In genomic region chr7:111986601-111987000, GRCh38 we compare ENCODE assay signal across 16 cellular contexts.
DNase-seq lines count a peak whose midpoint lies in the region; ATAC-seq and TF ChIP-seq lines count a peak whose summit lies in the region.
"Had no signal": no experiment of that assay in that cellular context is flagged by ENCODE, and none has a peak within 500 bp of the region (broad histone marks: within the 10 kb centered on the region; RNA-seq: fewer than 3 reads in every experiment).

No MANE protein-coding gene starts in this region.

- peaks cover 0 to 7% (median 5%) of the 10 kb centered on the region in 3 donors for H3K27me3 Mint-ChIP-seq in CD14-positive monocyte (ENCODE audit: low read depth in 3 of 3)

- H3K4me3 ChIP-seq in ACC112 (ENCODE audit: low read depth, low read length) (peak overlapping the region; percentile 49), brain microvascular endothelial cell (ENCODE audit: low read depth, low read length) (no peak overlapping the region), neutrophil (ENCODE audit: low read depth in 1 of 2, low read length in 1 of 2) (no peak overlapping the region)
- H3K4me3 ChIP-seq: BLaER1 had no signal

- peak overlapping the region; percentile 97 to 99 (median 98) for H3K27ac Mint-ChIP-seq in CD14-positive monocyte

- H3K4me1 ChIP-seq in ACC112 (ENCODE audit: control insufficient read depth, insufficient read depth, low read length, unreplicated experiment) (peaks cover 22% of the 10 kb centered on the region), neutrophil (ENCODE audit: control insufficient read depth in 1 of 2, insufficient read depth in 1 of 2, low read depth in 1 of 2, low read length in 1 of 2) (peaks cover 16 to 17% of the 10 kb centered on the region in 2 experiments)

- intact Hi-C loops in CD14-positive monocyte (cut with micrococcal nuclease) = loop anchor here (2.0 to 10.0 kb wide), 4 partner anchors 94 to 221 kb away; partner anchors contain the start of genes DOCK4 (in 2 of the 2) and ZNF277 (in 2 of the 2)

- H3K4me3 Mint-ChIP-seq in CD14-positive monocyte = peak overlapping the region in 1 of 2 donors; percentile 52

- H3K36me3 Mint-ChIP-seq in CD14-positive monocyte = peaks cover 6 to 11% of the 10 kb centered on the region in 2 donors

- H3K27me3 ChIP-seq in ACC112 (ENCODE audit: insufficient read depth, low read length) (no peaks in the 10 kb centered on the region), brain microvascular endothelial cell (replicated peaks) (no peaks in the 10 kb centered on the region), neutrophil (no peaks in the 10 kb centered on the region)
- H3K27me3 ChIP-seq: BLaER1 had no signal

- H2AFZ ChIP-seq in ACC112 (ENCODE audit: low read length, unreplicated experiment) = no peak overlapping the region

- H3K27ac ChIP-seq in ACC112 (ENCODE audit: low read depth, low read length) (peak overlapping the region; percentile 79), brain microvascular endothelial cell (peak overlapping the region; percentile 4), neutrophil (peak overlapping the region; percentile 82)
- H3K27ac ChIP-seq: BLaER1 had no signal

- DNase-seq in CD14-positive monocyte (ENCODE audit: low spot score) = no peak
- DNase-seq in brain microvascular endothelial cell = no peak
- DNase-seq in GF-D8 (lab: John Stamatoyannopoulos, UW) = no peak
- DNase-seq: DMS153, Karpas-422, NCI-H1417 treated with DMSO at 0.1 percent for 48 hours, NCI-H2029, NCI-H2171 treated with DMSO at 0.1 percent for 48 hours, NCI-H774, SHP77 had no signal

- H3K9me3 Mint-ChIP-seq in CD14-positive monocyte = peaks cover 0 to 2% (median 0%) of the 10 kb centered on the region in 7 donors

- TF ChIP-seq CTCF in CD14-positive monocyte (IDR thresholded peaks at IDR 0.05) = no peak
- TF ChIP-seq CTCF in brain microvascular endothelial cell (IDR thresholded peaks at IDR 0.05; ENCODE audit: low read depth, low read length, missing control alignments) = no peak
- no peak for TF ChIP-seq CTCF in neutrophil (IDR thresholded peaks at IDR 0.05)

- no peaks in the 10 kb centered on the region for H3K79me2 ChIP-seq in ACC112 (ENCODE audit: control insufficient read depth, insufficient read depth, low read length, unreplicated experiment)

- H3K9me3 ChIP-seq in neutrophil = no peaks in the 10 kb centered on the region
- H3K9me3 ChIP-seq: BLaER1 had no signal

- ATAC-seq in GM21723 (IDR thresholded peaks at IDR 0.05; ENCODE audit: unreplicated experiment) (no peak), HG02870 (IDR thresholded peaks at IDR 0.05; ENCODE audit: unreplicated experiment) (no peak)
- ATAC-seq: Panc1 had no signal

- in situ Hi-C loops in brain microvascular endothelial cell (cut with HindIII; ENCODE audit: low pct_ligation_motif_present, low sequenced_read_pairs) = no loop called here

- H3K36me3 ChIP-seq in ACC112 (ENCODE audit: insufficient read depth, low read length) = no peaks in the 10 kb centered on the region
- no peaks in the 10 kb centered on the region for H3K36me3 ChIP-seq in brain microvascular endothelial cell (replicated peaks)
- no peaks in the 10 kb centered on the region for H3K36me3 ChIP-seq in neutrophil
- H3K36me3 ChIP-seq: BLaER1 had no signal

- H3K4me1 Mint-ChIP-seq in CD14-positive monocyte = peaks cover 30% of the 10 kb centered on the region

Comparison
In these comparisons a context has a peak if more than half of its experiments do, and no peak if none do; other contexts are left out.
1. H3K27ac ChIP-seq: peak in every context shown above with its lines; median percentile 82 in neutrophil; 79 in ACC112; 4 in brain microvascular endothelial cell.